Comparison of ENCODE assay signal across 14 cellular contexts in genomic region chr1:153631047-153632022, GRCh38. TPM values are rescaled to one million over a fixed set of nuclear protein-coding genes. Genes with fewer than 3 reads are reported as not detected.
DNase-seq lines count a peak whose midpoint lies in the region; ATAC-seq and TF ChIP-seq lines count a peak whose summit lies in the region.
"Had no signal": no experiment of that assay in that cellular context is flagged by ENCODE, and none has a peak within 500 bp of the region (broad histone marks: within the 10 kb centered on the region; RNA-seq: fewer than 3 reads in every experiment).

No MANE protein-coding gene starts in this region.

- no peak overlapping the region for H3K9ac ChIP-seq in IMR-90 (ENCODE audit: low read depth, low read length)
- no peak overlapping the region for H3K9ac ChIP-seq in trophoblast cell (ENCODE audit: low read length)

- H2BK15ac ChIP-seq in IMR-90 (ENCODE audit: low read depth, low read length) = 0 out of 3 replicates have a peak overlapping the region, but pooled peaks have one; percentile 52

- no peak overlapping the region for H4K5ac ChIP-seq in IMR-90 (ENCODE audit: low read depth, low read length)

- BruUV-seq in IMR-90 (replicated peaks; lab: Mats Ljungman, UMichigan) = no TSS peak

- H3K36me3 Mint-ChIP-seq in dendritic cell treated with granulocyte-macrophage colony-stimulating factor and Interleukin-4, amounts not matched to agents 40 ng/mL and 50 ng/mL, for 4 days (ENCODE audit: low read depth) = peaks cover 25% of the 10 kb centered on the region

- H3K56ac ChIP-seq in IMR-90 (ENCODE audit: extremely low read depth, insufficient read depth, low read length) = no peak overlapping the region

- TF ChIP-seq POLR2A in IMR-90 (IDR thresholded peaks at IDR 0.05; ENCODE audit: low read depth, low read length) = no peak

- TF ChIP-seq CTCF in IMR-90 (conservative IDR thresholded peaks at IDR 0.05; ENCODE audit: low read depth, low read length) = no peak

- H3K4me3 Mint-ChIP-seq in dendritic cell treated with granulocyte-macrophage colony-stimulating factor and Interleukin-4, amounts not matched to agents 40 ng/mL and 50 ng/mL, for 4 days = no peak overlapping the region
- H3K4me3 Mint-ChIP-seq: nephron progenitor cell had no signal

- no CpG with 5 or more reads among the region's 10 CpGs for WGBS in IMR-90 (ENCODE audit: extremely low coverage in 2 of 2, insufficient read length in 1 of 2), 2 experiments
- no CpG with 5 or more reads among the region's 10 CpGs for WGBS in trophoblast cell (ENCODE audit: extremely low coverage, insufficient coverage, insufficient read length)

- no peak overlapping the region; the same call in 1 of the 2 replicates for H3K14ac ChIP-seq in IMR-90 (replicated peaks; ENCODE audit: low read depth, low read length)
- H3K14ac ChIP-seq in trophoblast cell (ENCODE audit: low read length) = no peak overlapping the region

- H2AK5ac ChIP-seq in IMR-90 (ENCODE audit: low read depth, low read length) = peak overlapping the region; percentile 40
- peak overlapping the region; percentile 67 for H2AK5ac ChIP-seq in trophoblast cell (ENCODE audit: low read length)

- H3K18ac ChIP-seq in IMR-90 (ENCODE audit: low read depth, low read length) = no peak overlapping the region; the same call in 1 of the 2 replicates
- H3K18ac ChIP-seq in trophoblast cell (ENCODE audit: low read length) = no peak overlapping the region

- H3K4me3 ChIP-seq in IMR-90 (ENCODE audit: insufficient read depth, low read depth, low read length) = no peak overlapping the region
- H3K4me3 ChIP-seq in trophoblast cell (ENCODE audit: low read depth, low read length) = no peak overlapping the region
- H3K4me3 ChIP-seq: A549 had no signal

- H4K12ac ChIP-seq in trophoblast cell (ENCODE audit: low read depth, low read length) = no peak overlapping the region

- no peak overlapping the region for H4K91ac ChIP-seq in IMR-90 (ENCODE audit: insufficient read depth, low read depth, low read length)
- no peak overlapping the region for H4K91ac ChIP-seq in trophoblast cell (ENCODE audit: low read depth, low read length)

- peaks cover 20% of the 10 kb centered on the region for H3K27me3 Mint-ChIP-seq in dendritic cell treated with granulocyte-macrophage colony-stimulating factor and Interleukin-4, amounts not matched to agents 40 ng/mL and 50 ng/mL, for 4 days

- peaks cover 12% of the 10 kb centered on the region for H3K9me1 ChIP-seq in IMR-90 (ENCODE audit: insufficient read depth, low read length)

- DNase-seq in activated CD4-positive, alpha-beta T cell treated with anti-CD3 and anti-CD28 coated beads for 48 hours = peak; percentile 24
- DNase-seq in activated CD4-positive, alpha-beta T cell treated with anti-CD3 and anti-CD28 coated beads for 4 hours = no peak
- DNase-seq in IMR-90 (no peak), trophoblast cell (no peak), hippocampal formation (lab: John Stamatoyannopoulos, UW) (no peak)
- no peak for DNase-seq in activated CD4-positive, CD25-positive, alpha-beta regulatory T cell treated with anti-CD3 and anti-CD28 coated beads, Interleukin-2, amount 50 U/mL, for 72 hours
- DNase-seq: kidney glomerular epithelial cell, NCI-H146, NCI-H82, nephron progenitor cell, T-helper 9 cell had no signal

- H3K27me3 ChIP-seq in IMR-90 (ENCODE audit: control insufficient read depth, insufficient read depth, low read length) (no peaks in the 10 kb centered on the region), trophoblast cell (ENCODE audit: insufficient read depth, low read length) (no peaks in the 10 kb centered on the region)

- H2BK20ac ChIP-seq in IMR-90 (ENCODE audit: low read depth, low read length) = no peak overlapping the region

- H4K8ac ChIP-seq in IMR-90 (ENCODE audit: low read depth in 2 of 2, low read length in 2 of 2) (no peak overlapping the region; a peak in 1 of 4 replicates), trophoblast cell (ENCODE audit: low read depth, low read length) (no peak overlapping the region)

- H2BK120ac ChIP-seq in IMR-90 (ENCODE audit: low read depth, low read length) = no peak overlapping the region
- H2BK120ac ChIP-seq in trophoblast cell (ENCODE audit: insufficient read depth, low read length, poor library complexity) = no peak overlapping the region

- H4K20me1 ChIP-seq in IMR-90 (ENCODE audit: insufficient read depth, low read length) = peaks cover 20% of the 10 kb centered on the region; the same call in 1 of the 2 replicates

- H3K4ac ChIP-seq in IMR-90 (ENCODE audit: low read depth, low read length) = peak overlapping the region; percentile 55
- H3K4ac ChIP-seq in trophoblast cell (ENCODE audit: low read depth, low read length) = no peak overlapping the region

- in situ Hi-C loops in IMR-90 (cut with MboI; ENCODE audit: low sequenced_read_pairs) = no loop called here

- POLR2A ChIA-PET in IMR-90 (lab: Charles Lee; ENCODE audit: unreplicated experiment) = interaction anchor here (0.6 kb wide), 1 partner anchor 9 kb away, joined by 3 read pairs; no protein-coding TSS in a partner anchor

- intact Hi-C loops in IMR-90 (cut with micrococcal nuclease) = no loop called here
- intact Hi-C loops in dendritic cell treated with granulocyte-macrophage colony-stimulating factor and Interleukin-4, amounts not matched to agents 40 ng/mL and 50 ng/mL, for 4 days (cut with micrococcal nuclease) = no loop called here

- H3K4me1 Mint-ChIP-seq in dendritic cell treated with granulocyte-macrophage colony-stimulating factor and Interleukin-4, amounts not matched to agents 40 ng/mL and 50 ng/mL, for 4 days (ENCODE audit: low read depth) = peaks cover 73% of the 10 kb centered on the region

- H3K36me3 ChIP-seq in IMR-90 (ENCODE audit: control insufficient read depth, insufficient read depth, low read length) (peaks cover 6% of the 10 kb centered on the region), trophoblast cell (ENCODE audit: control insufficient read depth in 1 of 2, insufficient read depth in 2 of 2, low read length in 2 of 2) (peaks cover 6% of the 10 kb centered on the region in 2 experiments)

- H3K79me1 ChIP-seq in IMR-90 (ENCODE audit: low read depth in 1 of 2, low read length in 2 of 2) (peaks cover 12 to 24% of the 10 kb centered on the region in 2 experiments), trophoblast cell (ENCODE audit: low read length) (peaks cover 20% of the 10 kb centered on the region)

- H3K27ac Mint-ChIP-seq in dendritic cell treated with granulocyte-macrophage colony-stimulating factor and Interleukin-4, amounts not matched to agents 40 ng/mL and 50 ng/mL, for 4 days = peak overlapping the region; percentile 62

- CTCF ChIA-PET in IMR-90 (lab: Yijun Ruan, JAX) = interaction anchor here (1.2 kb wide), 1 partner anchor 59 kb away, joined by 3 read pairs; no protein-coding TSS in a partner anchor

- peak overlapping the region; percentile 67 for H2AK9ac ChIP-seq in IMR-90 (replicated peaks; ENCODE audit: low read depth, low read length, poor library complexity)

- dilution Hi-C loops in IMR-90 (cut with HindIII; ENCODE audit: low sequenced_read_pairs, unreplicated experiment) = no loop called here

- H3K79me2 ChIP-seq in trophoblast cell (ENCODE audit: control insufficient read depth, insufficient read depth, low read length, poor library complexity) = peaks cover 19% of the 10 kb centered on the region

- H2AFZ ChIP-seq in IMR-90 (replicated peaks; ENCODE audit: low read length, poor library complexity) = no peak overlapping the region
- H2AFZ ChIP-seq in trophoblast cell (ENCODE audit: insufficient read depth, low read length, poor library complexity) = no peak overlapping the region

- H2BK12ac ChIP-seq in trophoblast cell (ENCODE audit: low read length) = no peak overlapping the region

- H3K9me3 Mint-ChIP-seq in dendritic cell treated with granulocyte-macrophage colony-stimulating factor and Interleukin-4, amounts not matched to agents 40 ng/mL and 50 ng/mL, for 4 days = no peaks in the 10 kb centered on the region

- H3K4me1 ChIP-seq in IMR-90 (ENCODE audit: control insufficient read depth, insufficient read depth, low read length) = peaks cover 9% of the 10 kb centered on the region
- H3K4me1 ChIP-seq in trophoblast cell (ENCODE audit: control insufficient read depth in 1 of 2, insufficient read depth in 2 of 2, low read length in 2 of 2) = peaks cover 15 to 16% of the 10 kb centered on the region in 2 experiments

- no peak overlapping the region for H3K4me2 ChIP-seq in IMR-90 (ENCODE audit: low read depth, low read length)
- no peak overlapping the region for H3K4me2 ChIP-seq in trophoblast cell (ENCODE audit: low read length)
- H3K4me2 ChIP-seq: A549 had no signal

- H3K9me3 ChIP-seq in IMR-90 (ENCODE audit: control insufficient read depth, insufficient read depth, low read length) (no peaks in the 10 kb centered on the region), trophoblast cell (ENCODE audit: insufficient read depth, low read depth, low read length) (peaks cover 4% of the 10 kb centered on the region)
- H3K9me3 ChIP-seq: A549 had no signal

- no peak overlapping the region for H3K27ac ChIP-seq in IMR-90 (ENCODE audit: insufficient read depth, low read length)
- H3K27ac ChIP-seq in trophoblast cell (ENCODE audit: low read depth, low read length) = no peak overlapping the region
- H3K27ac ChIP-seq: A549 had no signal

- H2BK5ac ChIP-seq in IMR-90 (ENCODE audit: low read depth, low read length, poor library complexity, severe bottlenecking) = peak overlapping the region; percentile 7
- H2BK5ac ChIP-seq in trophoblast cell (ENCODE audit: low read depth, low read length, poor library complexity) = no peak overlapping the region

- TF ChIP-seq RAD21 in IMR-90 (IDR thresholded peaks at IDR 0.05; ENCODE audit: low read length) = no peak

- ATAC-seq in IMR-90 (ENCODE audit: low read depth) (no peak), HG03442 (IDR thresholded peaks at IDR 0.05; ENCODE audit: unreplicated experiment) (no peak)
- ATAC-seq: A549 had no signal

- no peak overlapping the region for H3K23ac ChIP-seq in IMR-90 (ENCODE audit: low read depth, low read length)
- H3K23ac ChIP-seq in trophoblast cell (ENCODE audit: low read length) = no peak overlapping the region

RNA-seq across cellular contexts. Expression of gene CHTOP, which starts 2.5 kb away (rescaled TPM):
- 33.9 and 38.9 TPM in 2 replicates for total RNA-seq in IMR-90 (2012; rRNA removed)
- polyA plus RNA-seq in IMR-90 (2012; rRNA removed) = 49.3 and 50.8 TPM in 2 replicates
- 35.0 and 80.4 TPM in 2 replicates for polyA plus RNA-seq in IMR-90 (2012; cell fraction: cytosol; rRNA removed)
- polyA plus RNA-seq in IMR-90 (2012; cell fraction: nucleus; rRNA removed; ENCODE audit: low replicate concordance) = 34.8 and 95.9 TPM in 2 replicates
- 72.8 and 73.0 TPM in 2 replicates for polyA plus RNA-seq in trophoblast cell (2013)

RNA-seq across cellular contexts. Expression of gene S100A1, which starts 3.1 kb away (rescaled TPM):
- total RNA-seq in IMR-90 (2012; rRNA removed) = 0.18 TPM in 1 of 2 replicates, not detected in the other
- polyA plus RNA-seq in IMR-90 (2012; rRNA removed) = 0.29 and 0.59 TPM in 2 replicates
- polyA plus RNA-seq in IMR-90 (2012; cell fraction: cytosol; rRNA removed) = 1.1 and 1.2 TPM in 2 replicates
- polyA plus RNA-seq in IMR-90 (2012; cell fraction: nucleus; rRNA removed; ENCODE audit: low replicate concordance) = 0.14 and 0.48 TPM in 2 replicates
- 0.93 and 1.2 TPM in 2 replicates for polyA plus RNA-seq in trophoblast cell (2013)

RNA-seq across cellular contexts. Expression of gene S100A13, which starts 4.0 kb away (rescaled TPM):
- total RNA-seq in IMR-90 (2012; rRNA removed) = 122 and 225 TPM in 2 replicates
- 468 and 529 TPM in 2 replicates for polyA plus RNA-seq in IMR-90 (2012; rRNA removed)
- polyA plus RNA-seq in IMR-90 (2012; cell fraction: cytosol; rRNA removed) = 242 and 504 TPM in 2 replicates
- polyA plus RNA-seq in IMR-90 (2012; cell fraction: nucleus; rRNA removed; ENCODE audit: low replicate concordance) = 112 and 221 TPM in 2 replicates
- 409 and 437 TPM in 2 replicates for polyA plus RNA-seq in trophoblast cell (2013)

RNA-seq across cellular contexts. Expression of gene S100A14, which starts 15.2 kb away (rescaled TPM):
- total RNA-seq in IMR-90 (2012; rRNA removed) = not detected in 2 replicates
- 0.10 and 0.14 TPM in 2 replicates for polyA plus RNA-seq in IMR-90 (2012; rRNA removed)
- polyA plus RNA-seq in IMR-90 (2012; cell fraction: cytosol; rRNA removed) = 0.13 and 0.16 TPM in 2 replicates
- polyA plus RNA-seq in IMR-90 (2012; cell fraction: nucleus; rRNA removed; ENCODE audit: low replicate concordance) = 0.22 and 0.63 TPM in 2 replicates
- 20.0 and 21.0 TPM in 2 replicates for polyA plus RNA-seq in trophoblast cell (2013)

RNA-seq across cellular contexts. Expression of gene S100A16, which starts 18.4 kb away (rescaled TPM):
- 201 and 226 TPM in 2 replicates for total RNA-seq in IMR-90 (2012; rRNA removed)
- polyA plus RNA-seq in IMR-90 (2012; rRNA removed) = 515 and 543 TPM in 2 replicates
- polyA plus RNA-seq in IMR-90 (2012; cell fraction: cytosol; rRNA removed) = 348 and 533 TPM in 2 replicates
- polyA plus RNA-seq in IMR-90 (2012; cell fraction: nucleus; rRNA removed; ENCODE audit: low replicate concordance) = 129 and 138 TPM in 2 replicates
- polyA plus RNA-seq in trophoblast cell (2013) = 48.3 and 48.6 TPM in 2 replicates
